ENCODE assay signal across 1 cellular context in the genomic region with DNA sequence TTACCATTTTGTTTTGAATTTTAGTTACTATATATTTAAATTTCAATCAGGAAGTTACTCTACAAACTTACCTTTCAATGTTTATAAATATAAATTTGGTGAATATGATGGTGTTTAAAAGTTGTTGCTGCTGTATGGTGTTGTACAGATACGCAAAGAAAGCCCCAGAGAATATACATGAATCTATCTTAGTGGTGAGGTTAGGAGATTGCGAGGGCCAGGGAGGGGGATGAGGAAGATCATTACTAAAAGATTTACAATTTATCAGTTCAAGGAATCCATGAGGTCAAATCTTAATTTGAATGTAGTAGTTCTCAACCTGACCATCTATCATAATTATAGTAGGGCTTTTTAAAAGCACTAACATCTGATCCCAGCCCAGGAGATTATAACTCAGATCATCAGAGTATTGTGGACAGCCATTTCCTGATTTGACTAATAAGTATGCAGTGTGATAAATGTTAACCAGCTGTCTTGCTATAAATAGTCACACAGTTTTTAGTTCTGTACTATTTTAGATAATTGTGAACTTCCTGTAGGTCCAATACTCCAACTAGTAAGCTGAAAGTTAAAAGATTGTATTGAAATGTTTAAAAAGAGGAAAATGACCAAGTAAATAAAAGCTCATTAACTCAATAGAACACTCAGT.
TF ChIP-seq lines count a peak whose summit lies in the region.

No MANE protein-coding gene starts in this region.

TF ChIP-seq in GM12878, 131 proteins besides CTCF, POLR2A, EP300 and RAD21 (continued from another document and continues in another):
- TF ChIP-seq, protein P1, sequence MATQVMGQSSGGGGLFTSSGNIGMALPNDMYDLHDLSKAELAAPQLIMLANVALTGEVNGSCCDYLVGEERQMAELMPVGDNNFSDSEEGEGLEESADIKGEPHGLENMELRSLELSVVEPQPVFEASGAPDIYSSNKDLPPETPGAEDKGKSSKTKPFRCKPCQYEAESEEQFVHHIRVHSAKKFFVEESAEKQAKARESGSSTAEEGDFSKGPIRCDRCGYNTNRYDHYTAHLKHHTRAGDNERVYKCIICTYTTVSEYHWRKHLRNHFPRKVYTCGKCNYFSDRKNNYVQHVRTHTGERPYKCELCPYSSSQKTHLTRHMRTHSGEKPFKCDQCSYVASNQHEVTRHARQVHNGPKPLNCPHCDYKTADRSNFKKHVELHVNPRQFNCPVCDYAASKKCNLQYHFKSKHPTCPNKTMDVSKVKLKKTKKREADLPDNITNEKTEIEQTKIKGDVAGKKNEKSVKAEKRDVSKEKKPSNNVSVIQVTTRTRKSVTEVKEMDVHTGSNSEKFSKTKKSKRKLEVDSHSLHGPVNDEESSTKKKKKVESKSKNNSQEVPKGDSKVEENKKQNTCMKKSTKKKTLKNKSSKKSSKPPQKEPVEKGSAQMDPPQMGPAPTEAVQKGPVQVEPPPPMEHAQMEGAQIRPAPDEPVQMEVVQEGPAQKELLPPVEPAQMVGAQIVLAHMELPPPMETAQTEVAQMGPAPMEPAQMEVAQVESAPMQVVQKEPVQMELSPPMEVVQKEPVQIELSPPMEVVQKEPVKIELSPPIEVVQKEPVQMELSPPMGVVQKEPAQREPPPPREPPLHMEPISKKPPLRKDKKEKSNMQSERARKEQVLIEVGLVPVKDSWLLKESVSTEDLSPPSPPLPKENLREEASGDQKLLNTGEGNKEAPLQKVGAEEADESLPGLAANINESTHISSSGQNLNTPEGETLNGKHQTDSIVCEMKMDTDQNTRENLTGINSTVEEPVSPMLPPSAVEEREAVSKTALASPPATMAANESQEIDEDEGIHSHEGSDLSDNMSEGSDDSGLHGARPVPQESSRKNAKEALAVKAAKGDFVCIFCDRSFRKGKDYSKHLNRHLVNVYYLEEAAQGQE (IDR thresholded peaks at IDR 0.05; ENCODE audit: low read depth, low read length), result no peak
- TF ChIP-seq TCF3 (IDR thresholded peaks at IDR 0.05; ENCODE audit: borderline replicate concordance, insufficient read depth, low read depth, low read length) (peak; percentile 66; the same call in 1 of the 2 replicates), BHLHE40 (IDR thresholded peaks at IDR 0.05; ENCODE audit: borderline replicate concordance in 1 of 2, low read depth in 2 of 2, low read length in 1 of 2) (no peak), KAT2A (conservative IDR thresholded peaks at IDR 0.05; ENCODE audit: control insufficient read depth, low read depth, low read length) (no peak), TCF12 (IDR thresholded peaks at IDR 0.05; ENCODE audit: low read depth, low read length) (peak; percentile 86), ZBED1 (IDR thresholded peaks at IDR 0.05; ENCODE audit: borderline replicate concordance) (peak; percentile 74; the same call in 1 of the 2 replicates), RAD51 (IDR thresholded peaks at IDR 0.05) (no peak), GABPA (IDR thresholded peaks at IDR 0.05; ENCODE audit: low read depth) (peak; percentile 42; the same call in 1 of the 2 replicates), RUNX3 (IDR thresholded peaks at IDR 0.05; ENCODE audit: low read length) (peak; percentile 94), ZNF207 (IDR thresholded peaks at IDR 0.05; ENCODE audit: borderline replicate concordance) (no peak), WRNIP1 (IDR thresholded peaks at IDR 0.05; ENCODE audit: borderline replicate concordance, low read depth, low read length) (no peak), NFXL1 (IDR thresholded peaks at IDR 0.05; ENCODE audit: borderline replicate concordance) (no peak), PML (IDR thresholded peaks at IDR 0.05; ENCODE audit: low read length) (peak; percentile 64; the same call in 1 of the 2 replicates), KDM1A (IDR thresholded peaks at IDR 0.05; ENCODE audit: borderline replicate concordance) (no peak), RCOR1 (conservative IDR thresholded peaks at IDR 0.05; ENCODE audit: low read depth, low read length) (no peak), NFYA (IDR thresholded peaks at IDR 0.05; ENCODE audit: borderline replicate concordance, low read depth, low read length) (no peak), POLR2AphosphoS2 (IDR thresholded peaks at IDR 0.05; ENCODE audit: low read depth, low read length) (no peak), FOXK2 (IDR thresholded peaks at IDR 0.05) (no peak), NR2C1 (IDR thresholded peaks at IDR 0.05) (no peak), SMAD5 (IDR thresholded peaks at IDR 0.05; ENCODE audit: low read depth) (no peak), NRF1 (conservative IDR thresholded peaks at IDR 0.05; ENCODE audit: low read depth, low read length) (no peak), SMAD1 (IDR thresholded peaks at IDR 0.05; ENCODE audit: low read depth, partially characterized antibody) (no peak)
- TF ChIP-seq, protein P2, sequence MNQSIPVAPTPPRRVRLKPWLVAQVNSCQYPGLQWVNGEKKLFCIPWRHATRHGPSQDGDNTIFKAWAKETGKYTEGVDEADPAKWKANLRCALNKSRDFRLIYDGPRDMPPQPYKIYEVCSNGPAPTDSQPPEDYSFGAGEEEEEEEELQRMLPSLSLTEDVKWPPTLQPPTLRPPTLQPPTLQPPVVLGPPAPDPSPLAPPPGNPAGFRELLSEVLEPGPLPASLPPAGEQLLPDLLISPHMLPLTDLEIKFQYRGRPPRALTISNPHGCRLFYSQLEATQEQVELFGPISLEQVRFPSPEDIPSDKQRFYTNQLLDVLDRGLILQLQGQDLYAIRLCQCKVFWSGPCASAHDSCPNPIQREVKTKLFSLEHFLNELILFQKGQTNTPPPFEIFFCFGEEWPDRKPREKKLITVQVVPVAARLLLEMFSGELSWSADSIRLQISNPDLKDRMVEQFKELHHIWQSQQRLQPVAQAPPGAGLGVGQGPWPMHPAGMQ (IDR thresholded peaks at IDR 0.05; ENCODE audit: borderline replicate concordance), result no peak
- TF ChIP-seq, protein P3, sequence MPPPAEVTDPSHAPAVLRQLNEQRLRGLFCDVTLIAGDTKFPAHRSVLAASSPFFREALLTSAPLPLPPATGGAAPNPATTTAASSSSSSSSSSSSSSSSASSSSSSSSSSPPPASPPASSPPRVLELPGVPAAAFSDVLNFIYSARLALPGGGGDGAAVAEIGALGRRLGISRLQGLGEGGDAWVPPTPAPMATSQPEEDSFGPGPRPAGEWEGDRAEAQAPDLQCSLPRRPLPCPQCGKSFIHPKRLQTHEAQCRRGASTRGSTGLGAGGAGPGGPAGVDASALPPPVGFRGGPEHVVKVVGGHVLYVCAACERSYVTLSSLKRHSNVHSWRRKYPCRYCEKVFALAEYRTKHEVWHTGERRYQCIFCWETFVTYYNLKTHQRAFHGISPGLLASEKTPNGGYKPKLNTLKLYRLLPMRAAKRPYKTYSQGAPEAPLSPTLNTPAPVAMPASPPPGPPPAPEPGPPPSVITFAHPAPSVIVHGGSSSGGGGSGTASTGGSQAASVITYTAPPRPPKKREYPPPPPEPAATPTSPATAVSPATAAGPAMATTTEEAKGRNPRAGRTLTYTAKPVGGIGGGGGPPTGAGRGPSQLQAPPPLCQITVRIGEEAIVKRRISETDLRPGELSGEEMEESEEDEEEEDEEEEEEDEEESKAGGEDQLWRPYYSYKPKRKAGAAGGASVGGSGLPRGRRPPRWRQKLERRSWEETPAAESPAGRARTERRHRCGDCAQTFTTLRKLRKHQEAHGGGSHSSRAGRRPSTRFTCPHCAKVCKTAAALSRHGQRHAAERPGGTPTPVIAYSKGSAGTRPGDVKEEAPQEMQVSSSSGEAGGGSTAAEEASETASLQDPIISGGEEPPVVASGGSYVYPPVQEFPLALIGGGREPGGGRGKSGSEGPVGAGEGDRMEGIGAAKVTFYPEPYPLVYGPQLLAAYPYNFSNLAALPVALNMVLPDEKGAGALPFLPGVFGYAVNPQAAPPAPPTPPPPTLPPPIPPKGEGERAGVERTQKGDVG (CRISPR knock-in tag; IDR thresholded peaks at IDR 0.05), result no peak
- TF ChIP-seq, protein P4, sequence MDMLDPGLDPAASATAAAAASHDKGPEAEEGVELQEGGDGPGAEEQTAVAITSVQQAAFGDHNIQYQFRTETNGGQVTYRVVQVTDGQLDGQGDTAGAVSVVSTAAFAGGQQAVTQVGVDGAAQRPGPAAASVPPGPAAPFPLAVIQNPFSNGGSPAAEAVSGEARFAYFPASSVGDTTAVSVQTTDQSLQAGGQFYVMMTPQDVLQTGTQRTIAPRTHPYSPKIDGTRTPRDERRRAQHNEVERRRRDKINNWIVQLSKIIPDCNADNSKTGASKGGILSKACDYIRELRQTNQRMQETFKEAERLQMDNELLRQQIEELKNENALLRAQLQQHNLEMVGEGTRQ (IDR thresholded peaks at IDR 0.05; ENCODE audit: borderline replicate concordance, low read depth, low read length), result no peak
- TF ChIP-seq, protein P5, sequence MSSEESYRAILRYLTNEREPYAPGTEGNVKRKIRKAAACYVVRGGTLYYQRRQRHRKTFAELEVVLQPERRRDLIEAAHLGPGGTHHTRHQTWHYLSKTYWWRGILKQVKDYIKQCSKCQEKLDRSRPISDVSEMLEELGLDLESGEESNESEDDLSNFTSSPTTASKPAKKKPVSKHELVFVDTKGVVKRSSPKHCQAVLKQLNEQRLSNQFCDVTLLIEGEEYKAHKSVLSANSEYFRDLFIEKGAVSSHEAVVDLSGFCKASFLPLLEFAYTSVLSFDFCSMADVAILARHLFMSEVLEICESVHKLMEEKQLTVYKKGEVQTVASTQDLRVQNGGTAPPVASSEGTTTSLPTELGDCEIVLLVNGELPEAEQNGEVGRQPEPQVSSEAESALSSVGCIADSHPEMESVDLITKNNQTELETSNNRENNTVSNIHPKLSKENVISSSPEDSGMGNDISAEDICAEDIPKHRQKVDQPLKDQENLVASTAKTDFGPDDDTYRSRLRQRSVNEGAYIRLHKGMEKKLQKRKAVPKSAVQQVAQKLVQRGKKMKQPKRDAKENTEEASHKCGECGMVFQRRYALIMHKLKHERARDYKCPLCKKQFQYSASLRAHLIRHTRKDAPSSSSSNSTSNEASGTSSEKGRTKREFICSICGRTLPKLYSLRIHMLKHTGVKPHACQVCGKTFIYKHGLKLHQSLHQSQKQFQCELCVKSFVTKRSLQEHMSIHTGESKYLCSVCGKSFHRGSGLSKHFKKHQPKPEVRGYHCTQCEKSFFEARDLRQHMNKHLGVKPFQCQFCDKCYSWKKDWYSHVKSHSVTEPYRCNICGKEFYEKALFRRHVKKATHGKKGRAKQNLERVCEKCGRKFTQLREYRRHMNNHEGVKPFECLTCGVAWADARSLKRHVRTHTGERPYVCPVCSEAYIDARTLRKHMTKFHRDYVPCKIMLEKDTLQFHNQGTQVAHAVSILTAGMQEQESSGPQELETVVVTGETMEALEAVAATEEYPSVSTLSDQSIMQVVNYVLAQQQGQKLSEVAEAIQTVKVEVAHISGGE (CRISPR knock-in tag; IDR thresholded peaks at IDR 0.05), result no peak
- TF ChIP-seq, protein P6, sequence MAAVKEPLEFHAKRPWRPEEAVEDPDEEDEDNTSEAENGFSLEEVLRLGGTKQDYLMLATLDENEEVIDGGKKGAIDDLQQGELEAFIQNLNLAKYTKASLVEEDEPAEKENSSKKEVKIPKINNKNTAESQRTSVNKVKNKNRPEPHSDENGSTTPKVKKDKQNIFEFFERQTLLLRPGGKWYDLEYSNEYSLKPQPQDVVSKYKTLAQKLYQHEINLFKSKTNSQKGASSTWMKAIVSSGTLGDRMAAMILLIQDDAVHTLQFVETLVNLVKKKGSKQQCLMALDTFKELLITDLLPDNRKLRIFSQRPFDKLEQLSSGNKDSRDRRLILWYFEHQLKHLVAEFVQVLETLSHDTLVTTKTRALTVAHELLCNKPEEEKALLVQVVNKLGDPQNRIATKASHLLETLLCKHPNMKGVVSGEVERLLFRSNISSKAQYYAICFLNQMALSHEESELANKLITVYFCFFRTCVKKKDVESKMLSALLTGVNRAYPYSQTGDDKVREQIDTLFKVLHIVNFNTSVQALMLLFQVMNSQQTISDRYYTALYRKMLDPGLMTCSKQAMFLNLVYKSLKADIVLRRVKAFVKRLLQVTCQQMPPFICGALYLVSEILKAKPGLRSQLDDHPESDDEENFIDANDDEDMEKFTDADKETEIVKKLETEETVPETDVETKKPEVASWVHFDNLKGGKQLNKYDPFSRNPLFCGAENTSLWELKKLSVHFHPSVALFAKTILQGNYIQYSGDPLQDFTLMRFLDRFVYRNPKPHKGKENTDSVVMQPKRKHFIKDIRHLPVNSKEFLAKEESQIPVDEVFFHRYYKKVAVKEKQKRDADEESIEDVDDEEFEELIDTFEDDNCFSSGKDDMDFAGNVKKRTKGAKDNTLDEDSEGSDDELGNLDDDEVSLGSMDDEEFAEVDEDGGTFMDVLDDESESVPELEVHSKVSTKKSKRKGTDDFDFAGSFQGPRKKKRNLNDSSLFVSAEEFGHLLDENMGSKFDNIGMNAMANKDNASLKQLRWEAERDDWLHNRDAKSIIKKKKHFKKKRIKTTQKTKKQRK (IDR thresholded peaks at IDR 0.05; ENCODE audit: low read depth, low read length), result no peak
- TF ChIP-seq, protein P7, sequence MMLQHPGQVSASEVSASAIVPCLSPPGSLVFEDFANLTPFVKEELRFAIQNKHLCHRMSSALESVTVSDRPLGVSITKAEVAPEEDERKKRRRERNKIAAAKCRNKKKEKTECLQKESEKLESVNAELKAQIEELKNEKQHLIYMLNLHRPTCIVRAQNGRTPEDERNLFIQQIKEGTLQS (IDR thresholded peaks at IDR 0.05; ENCODE audit: borderline replicate concordance, extremely low read depth, low read depth, low read length), result no peak
- TF ChIP-seq, protein P8, sequence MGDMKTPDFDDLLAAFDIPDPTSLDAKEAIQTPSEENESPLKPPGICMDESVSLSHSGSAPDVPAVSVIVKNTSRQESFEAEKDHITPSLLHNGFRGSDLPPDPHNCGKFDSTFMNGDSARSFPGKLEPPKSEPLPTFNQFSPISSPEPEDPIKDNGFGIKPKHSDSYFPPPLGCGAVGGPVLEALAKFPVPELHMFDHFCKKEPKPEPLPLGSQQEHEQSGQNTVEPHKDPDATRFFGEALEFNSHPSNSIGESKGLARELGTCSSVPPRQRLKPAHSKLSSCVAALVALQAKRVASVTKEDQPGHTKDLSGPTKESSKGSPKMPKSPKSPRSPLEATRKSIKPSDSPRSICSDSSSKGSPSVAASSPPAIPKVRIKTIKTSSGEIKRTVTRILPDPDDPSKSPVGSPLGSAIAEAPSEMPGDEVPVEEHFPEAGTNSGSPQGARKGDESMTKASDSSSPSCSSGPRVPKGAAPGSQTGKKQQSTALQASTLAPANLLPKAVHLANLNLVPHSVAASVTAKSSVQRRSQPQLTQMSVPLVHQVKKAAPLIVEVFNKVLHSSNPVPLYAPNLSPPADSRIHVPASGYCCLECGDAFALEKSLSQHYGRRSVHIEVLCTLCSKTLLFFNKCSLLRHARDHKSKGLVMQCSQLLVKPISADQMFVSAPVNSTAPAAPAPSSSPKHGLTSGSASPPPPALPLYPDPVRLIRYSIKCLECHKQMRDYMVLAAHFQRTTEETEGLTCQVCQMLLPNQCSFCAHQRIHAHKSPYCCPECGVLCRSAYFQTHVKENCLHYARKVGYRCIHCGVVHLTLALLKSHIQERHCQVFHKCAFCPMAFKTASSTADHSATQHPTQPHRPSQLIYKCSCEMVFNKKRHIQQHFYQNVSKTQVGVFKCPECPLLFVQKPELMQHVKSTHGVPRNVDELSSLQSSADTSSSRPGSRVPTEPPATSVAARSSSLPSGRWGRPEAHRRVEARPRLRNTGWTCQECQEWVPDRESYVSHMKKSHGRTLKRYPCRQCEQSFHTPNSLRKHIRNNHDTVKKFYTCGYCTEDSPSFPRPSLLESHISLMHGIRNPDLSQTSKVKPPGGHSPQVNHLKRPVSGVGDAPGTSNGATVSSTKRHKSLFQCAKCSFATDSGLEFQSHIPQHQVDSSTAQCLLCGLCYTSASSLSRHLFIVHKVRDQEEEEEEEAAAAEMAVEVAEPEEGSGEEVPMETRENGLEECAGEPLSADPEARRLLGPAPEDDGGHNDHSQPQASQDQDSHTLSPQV (IDR thresholded peaks at IDR 0.05), result no peak
- TF ChIP-seq, protein P9, sequence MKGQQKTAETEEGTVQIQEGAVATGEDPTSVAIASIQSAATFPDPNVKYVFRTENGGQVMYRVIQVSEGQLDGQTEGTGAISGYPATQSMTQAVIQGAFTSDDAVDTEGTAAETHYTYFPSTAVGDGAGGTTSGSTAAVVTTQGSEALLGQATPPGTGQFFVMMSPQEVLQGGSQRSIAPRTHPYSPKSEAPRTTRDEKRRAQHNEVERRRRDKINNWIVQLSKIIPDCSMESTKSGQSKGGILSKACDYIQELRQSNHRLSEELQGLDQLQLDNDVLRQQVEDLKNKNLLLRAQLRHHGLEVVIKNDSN (IDR thresholded peaks at IDR 0.05; ENCODE audit: borderline replicate concordance, extremely low read length, insufficient read depth, low read depth, low read length), result no peak
